In the genomic region with DNA sequence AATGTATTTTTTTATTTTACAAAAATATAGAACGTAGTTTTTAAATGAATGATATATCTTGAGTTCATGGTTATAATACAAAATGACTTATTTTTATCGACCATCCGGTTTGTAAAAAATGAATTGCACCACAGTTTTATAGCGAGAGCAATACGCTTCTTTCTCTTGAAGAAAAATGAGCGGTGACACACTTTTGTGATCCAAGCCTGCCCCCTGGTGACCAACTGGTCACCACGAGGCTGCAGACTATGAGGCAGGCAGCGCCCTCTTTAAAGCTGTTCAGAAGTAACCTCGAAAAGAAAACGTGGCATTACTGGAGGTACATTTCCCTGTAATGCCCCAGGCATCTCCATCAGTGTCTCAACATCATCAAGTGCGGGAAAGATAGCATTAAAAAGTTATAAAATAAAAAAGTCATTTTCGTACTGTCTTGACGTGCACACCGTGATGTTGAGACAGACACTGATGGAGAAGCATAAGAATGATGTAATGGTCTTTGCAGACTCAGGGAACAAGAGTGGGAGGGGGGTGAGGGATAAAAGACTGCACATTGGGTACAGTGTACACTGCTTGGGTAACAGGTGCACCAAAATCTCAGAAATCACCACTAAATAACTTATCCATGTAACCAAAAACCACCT, we compare ENCODE assay signal across 8 cellular contexts.
A peak's percentile ranks its signal among the peaks of the same experiment; 100 is the strongest.
DNase-seq lines count a peak whose midpoint lies in the region; FAIRE-seq and TF ChIP-seq lines count a peak whose summit lies in the region.

No MANE protein-coding gene starts in this region.

- peaks cover 0 to 16% (median 0%) of the 10 kb centered on the region in 4 donors for H3K4me1 ChIP-seq in tibial nerve

- in situ Hi-C loops in KBM-7 (cut with MboI; ENCODE audit: low pct_unique_long_range_greater_than_20kb, low sequenced_read_pairs) = loop anchor here (25.0 kb wide), 1 partner anchor 864 kb away; a partner anchor contains a TSS

- 7 to 8% methylated on average over 14 of the region's 14 CpGs for WGBS in tibial nerve, 2 donors

- peak overlapping the region in 1 of 4 donors; percentile 45 for H3K27ac ChIP-seq in tibial nerve

- DNase-seq in KBM-7 (peak; percentile 79), RCC 7860 (ENCODE audit: low spot score) (peak; percentile 72), foreskin fibroblast (peak; percentile 78 to 95), nucleus accumbens (lab: John Stamatoyannopoulos, UW) (peak in 54 of 56 donors; percentile 12 to 93 (median 64)), tibial nerve (ENCODE audit: low spot score in 2 of 2) (peak; percentile 73 to 88), GM19239 (ENCODE audit: insufficient read length, low spot score) (no peak)
- peak; percentile 1 for DNase-seq in activated T-helper 9 cell treated with anti-CD3 and anti-CD28 coated beads, Interleukin-2, amount 50 U/mL, for 16 hours (ENCODE audit: low read depth)

- no peak for TF ChIP-seq POLR2A in tibial nerve (IDR thresholded peaks at IDR 0.05)

- TF ChIP-seq CTCF in GM12874 (IDR thresholded peaks at IDR 0.05; ENCODE audit: insufficient read depth, low read depth, low read length) = peak; percentile 50
- peak; percentile 87 for TF ChIP-seq CTCF in foreskin fibroblast (IDR thresholded peaks at IDR 0.05; ENCODE audit: low read depth, low read length)
- TF ChIP-seq CTCF in tibial nerve (IDR thresholded peaks at IDR 0.05) = peak; percentile 69 to 91 (median 81)

- H3K4me3 ChIP-seq in foreskin fibroblast (ENCODE audit: low read depth in 1 of 2, low read length in 2 of 2) (no peak overlapping the region), tibial nerve (peak overlapping the region in 1 of 4 donors; percentile 17)

- no peaks in the 10 kb centered on the region for H3K36me3 ChIP-seq in tibial nerve

- FAIRE-seq in RCC 7860 (lab: Jason Lieb, UNC) (peak; percentile 86), GM19239 (lab: Jason Lieb, UNC) (no peak)

- H3K9me3 ChIP-seq in tibial nerve = no peaks in the 10 kb centered on the region

- no peaks in the 10 kb centered on the region for H3K27me3 ChIP-seq in tibial nerve

- TF ChIP-seq EP300 in tibial nerve (IDR thresholded peaks at IDR 0.05) = peak in 1 of 2 donors; percentile 58
